In the genomic region with DNA sequence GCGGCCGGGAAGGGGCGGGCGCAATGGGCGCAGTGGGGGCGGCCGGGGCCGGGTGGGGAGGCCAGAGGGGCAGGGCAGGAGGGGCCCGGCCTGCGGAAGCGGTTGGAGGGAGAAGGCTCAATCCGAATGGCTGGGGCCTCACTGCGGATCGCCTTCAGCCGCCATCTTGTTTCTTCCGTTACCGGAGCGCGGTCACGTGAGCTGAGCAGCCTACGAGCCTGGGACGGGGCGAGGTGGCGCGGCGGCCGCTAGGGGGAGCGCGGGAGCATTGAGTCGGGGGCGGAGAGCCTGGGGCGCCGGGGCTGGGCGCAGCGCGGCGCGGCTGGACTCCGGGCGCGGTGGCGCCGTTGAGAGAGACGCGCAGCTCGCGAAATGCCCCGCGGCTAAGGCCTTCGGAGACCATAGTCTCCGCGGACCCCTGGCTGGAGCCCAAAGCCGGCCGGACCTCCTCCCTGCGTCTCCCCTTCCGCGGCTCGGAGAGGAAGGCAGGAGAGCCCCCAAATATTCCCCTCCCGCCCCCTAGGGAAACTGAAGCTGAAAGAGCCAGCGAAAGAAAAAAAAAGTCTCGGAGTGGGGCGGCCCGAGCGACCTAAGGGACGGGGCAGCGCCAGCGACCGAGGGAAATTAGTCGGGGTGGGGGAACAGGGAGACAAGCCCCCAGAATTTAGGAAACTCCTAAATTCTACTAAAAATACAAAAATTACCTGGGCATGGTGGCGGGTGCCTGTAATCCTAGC, we compare ENCODE assay signal across 1 cellular context.
TF ChIP-seq lines count a peak whose summit lies in the region.
"Not testable (repeated sequence)": the region's sequence is repeated elsewhere in the genome, so short reads cannot be mapped to it uniquely, and the experiment has no call there.

TSS of gene LRRC37A3 (minus strand) at position 190 of the 737 bp plus-strand sequence. CDS start 22,221 bp downstream, outside the sequence.

TF ChIP-seq in K562, 482 proteins besides CTCF, POLR2A, EP300 and RAD21 (continued from another document and continues in another):
- TF ChIP-seq MYC (IDR thresholded peaks at IDR 0.05; ENCODE audit: low read depth, low read length) (peak; percentile 86), ZKSCAN1 (IDR thresholded peaks at IDR 0.05; ENCODE audit: low read depth, low read length) (peak; percentile 58; the same call in 1 of the 2 replicates), EGR1 (conservative IDR thresholded peaks at IDR 0.05) (peak; percentile 68), CXXC5 (CRISPR knock-in tag; IDR thresholded peaks at IDR 0.05) (peak; percentile 94), TAF9B (IDR thresholded peaks at IDR 0.05; ENCODE audit: partially characterized antibody) (peak; percentile 74), TBP (optimal IDR thresholded peaks at IDR 0.05; ENCODE audit: low read depth, low read length) (peak; percentile 41), ZNF197 (CRISPR knock-in tag; IDR thresholded peaks at IDR 0.05; ENCODE audit: low read depth) (0 out of 2 replicates have a peak, but pooled peaks have one; percentile 35), SMC3 (conservative IDR thresholded peaks at IDR 0.05; ENCODE audit: insufficient read depth, low read depth, low read length) (peak; percentile 72), ATF1 (tag; IDR thresholded peaks at IDR 0.05) (peak; percentile 40; the same call in 1 of the 2 replicates), SMAD4 (CRISPR knock-in tag; conservative IDR thresholded peaks at IDR 0.05) (peak; percentile 92), HNRNPK (IDR thresholded peaks at IDR 0.05; ENCODE audit: low read depth, low read length, poor library complexity, severe bottlenecking) (peak; percentile 42), ZBTB7A (IDR thresholded peaks at IDR 0.05; ENCODE audit: borderline replicate concordance, control insufficient read depth, low read depth, low read length) (peak; percentile 92), MYNN (IDR thresholded peaks at IDR 0.05) (0 out of 2 replicates have a peak, but pooled peaks have one; percentile 65), ZNF740 (CRISPR knock-in tag; IDR thresholded peaks at IDR 0.05) (0 out of 2 replicates have a peak, but pooled peaks have one; percentile 47), YY1 (IDR thresholded peaks at IDR 0.05; ENCODE audit: borderline replicate concordance in 1 of 3, control insufficient read depth in 1 of 3, extremely low read depth in 1 of 3, insufficient read depth in 3 of 3, insufficient read length in 1 of 3, insufficient replicate concordance in 2 of 3, low read depth in 1 of 3, low read length in 2 of 3) (peak; percentile 81 to 92 (median 91)), U2AF1 (optimal IDR thresholded peaks at IDR 0.05; ENCODE audit: low read depth, low read length) (peak; percentile 43), JUND (IDR thresholded peaks at IDR 0.05; ENCODE audit: borderline replicate concordance, low read depth, low read length) (0 out of 2 replicates have a peak, but pooled peaks have one; percentile 38), JUND (tag; IDR thresholded peaks at IDR 0.05; ENCODE audit: borderline replicate concordance, low read depth, low read length) (peak; percentile 55; the same call in 1 of the 3 replicates), TBL1XR1 (IDR thresholded peaks at IDR 0.05; ENCODE audit: low read length in 2 of 2) (0 out of 4 replicates have a peak, but pooled peaks of 1 of the 2 experiments have one; percentile 46), PML (IDR thresholded peaks at IDR 0.05; ENCODE audit: low read length) (peak; percentile 36; the same call in 1 of the 2 replicates), SUPT5H (IDR thresholded peaks at IDR 0.05) (peak; percentile 61; the same call in 1 of the 2 replicates), C11orf30 (IDR thresholded peaks at IDR 0.05; ENCODE audit: low read depth) (peak; percentile 59), TOE1 (IDR thresholded peaks at IDR 0.05; ENCODE audit: borderline replicate concordance) (peak; percentile 94), CREB1 (IDR thresholded peaks at IDR 0.05) (peak; percentile 62; the same call in 1 of the 2 replicates), CREB1 (CRISPR knock-in tag; IDR thresholded peaks at IDR 0.05) (peak; percentile 80), CCNT2 (IDR thresholded peaks at IDR 0.05; ENCODE audit: borderline replicate concordance, extremely low read depth, insufficient read length, low read depth, low read length) (peak; percentile 89), ZNF212 (CRISPR knock-in tag; IDR thresholded peaks at IDR 0.05) (0 out of 2 replicates have a peak, but pooled peaks have one; percentile 17), USF1 (CRISPR knock-in tag; IDR thresholded peaks at IDR 0.05) (peak; percentile 95), POLR2G (IDR thresholded peaks at IDR 0.05; ENCODE audit: low read depth, low read length) (peak; percentile 87), RBBP5 (IDR thresholded peaks at IDR 0.05; ENCODE audit: borderline replicate concordance, insufficient read depth, low read length, poor library complexity, severe bottlenecking) (peak; percentile 74), ELF2 (CRISPR knock-in tag; IDR thresholded peaks at IDR 0.05) (0 out of 2 replicates have a peak, but pooled peaks have one; percentile 21), XRCC5 (IDR thresholded peaks at IDR 0.05; ENCODE audit: low read depth, low read length) (peak; percentile 84), ZNF584 (CRISPR knock-in tag; IDR thresholded peaks at IDR 0.05; ENCODE audit: low read depth) (0 out of 2 replicates have a peak, but pooled peaks have one; percentile 9), PHF8 (IDR thresholded peaks at IDR 0.05; ENCODE audit: borderline replicate concordance, low read length) (peak; percentile 51), POLR2AphosphoS5 (IDR thresholded peaks at IDR 0.05; ENCODE audit: control insufficient read depth, insufficient read depth, low read depth, low read length) (peak; percentile 74; the same call in 1 of the 2 replicates), TEAD4 (IDR thresholded peaks at IDR 0.05; ENCODE audit: low read length) (peak; percentile 31; the same call in 1 of the 2 replicates), EP400 (IDR thresholded peaks at IDR 0.05) (peak; percentile 47; the same call in 1 of the 2 replicates), THAP12 (CRISPR knock-in tag; IDR thresholded peaks at IDR 0.05) (peak; percentile 93), GMEB1 (CRISPR knock-in tag; IDR thresholded peaks at IDR 0.05) (peak; percentile 70), PRPF4 (IDR thresholded peaks at IDR 0.05; ENCODE audit: insufficient read depth, low read depth, low read length, poor library complexity, severe bottlenecking) (peak; percentile 64)
- TF ChIP-seq MYC (CRISPR knock-in tag; IDR thresholded peaks at IDR 0.05; ENCODE audit: borderline replicate concordance, low read depth); ATF1 (CRISPR knock-in tag; IDR thresholded peaks at IDR 0.05); MYNN (CRISPR knock-in tag; IDR thresholded peaks at IDR 0.05); ZNF740 (tag; IDR thresholded peaks at IDR 0.05); TOE1 (CRISPR knock-in tag; IDR thresholded peaks at IDR 0.05; ENCODE audit: borderline replicate concordance, low read depth); TEAD4 (CRISPR knock-in tag; IDR thresholded peaks at IDR 0.05; ENCODE audit: borderline replicate concordance): not testable (repeated sequence)
- TF ChIP-seq, protein P1, sequence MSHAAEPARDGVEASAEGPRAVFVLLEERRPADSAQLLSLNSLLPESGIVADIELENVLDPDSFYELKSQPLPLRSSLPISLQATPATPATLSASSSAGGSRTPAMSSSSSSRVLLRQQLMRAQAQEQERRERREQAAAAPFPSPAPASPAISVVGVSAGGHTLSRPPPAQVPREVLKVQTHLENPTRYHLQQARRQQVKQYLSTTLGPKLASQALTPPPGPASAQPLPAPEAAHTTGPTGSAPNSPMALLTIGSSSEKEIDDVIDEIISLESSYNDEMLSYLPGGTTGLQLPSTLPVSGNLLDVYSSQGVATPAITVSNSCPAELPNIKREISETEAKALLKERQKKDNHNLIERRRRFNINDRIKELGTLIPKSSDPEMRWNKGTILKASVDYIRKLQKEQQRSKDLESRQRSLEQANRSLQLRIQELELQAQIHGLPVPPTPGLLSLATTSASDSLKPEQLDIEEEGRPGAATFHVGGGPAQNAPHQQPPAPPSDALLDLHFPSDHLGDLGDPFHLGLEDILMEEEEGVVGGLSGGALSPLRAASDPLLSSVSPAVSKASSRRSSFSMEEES (CRISPR knock-in tag; IDR thresholded peaks at IDR 0.05), result peak; percentile 98
- TF ChIP-seq, protein P2, sequence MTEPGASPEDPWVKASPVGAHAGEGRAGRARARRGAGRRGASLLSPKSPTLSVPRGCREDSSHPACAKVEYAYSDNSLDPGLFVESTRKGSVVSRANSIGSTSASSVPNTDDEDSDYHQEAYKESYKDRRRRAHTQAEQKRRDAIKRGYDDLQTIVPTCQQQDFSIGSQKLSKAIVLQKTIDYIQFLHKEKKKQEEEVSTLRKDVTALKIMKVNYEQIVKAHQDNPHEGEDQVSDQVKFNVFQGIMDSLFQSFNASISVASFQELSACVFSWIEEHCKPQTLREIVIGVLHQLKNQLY (CRISPR knock-in tag; conservative IDR thresholded peaks at IDR 0.05), result 0 out of 4 replicates have a peak, but pooled peaks of 1 of the 2 experiments have one; percentile 62
- TF ChIP-seq, protein P3, sequence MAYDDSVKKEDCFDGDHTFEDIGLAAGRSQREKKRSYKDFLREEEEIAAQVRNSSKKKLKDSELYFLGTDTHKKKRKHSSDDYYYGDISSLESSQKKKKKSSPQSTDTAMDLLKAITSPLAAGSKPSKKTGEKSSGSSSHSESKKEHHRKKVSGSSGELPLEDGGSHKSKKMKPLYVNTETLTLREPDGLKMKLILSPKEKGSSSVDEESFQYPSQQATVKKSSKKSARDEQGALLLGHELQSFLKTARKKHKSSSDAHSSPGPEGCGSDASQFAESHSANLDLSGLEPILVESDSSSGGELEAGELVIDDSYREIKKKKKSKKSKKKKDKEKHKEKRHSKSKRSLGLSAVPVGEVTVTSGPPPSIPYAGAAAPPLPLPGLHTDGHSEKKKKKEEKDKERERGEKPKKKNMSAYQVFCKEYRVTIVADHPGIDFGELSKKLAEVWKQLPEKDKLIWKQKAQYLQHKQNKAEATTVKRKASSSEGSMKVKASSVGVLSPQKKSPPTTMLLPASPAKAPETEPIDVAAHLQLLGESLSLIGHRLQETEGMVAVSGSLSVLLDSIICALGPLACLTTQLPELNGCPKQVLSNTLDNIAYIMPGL (CRISPR knock-in tag; IDR thresholded peaks at IDR 0.05), result peak; percentile 95; the same call in 1 of the 2 replicates
- TF ChIP-seq, protein P4, sequence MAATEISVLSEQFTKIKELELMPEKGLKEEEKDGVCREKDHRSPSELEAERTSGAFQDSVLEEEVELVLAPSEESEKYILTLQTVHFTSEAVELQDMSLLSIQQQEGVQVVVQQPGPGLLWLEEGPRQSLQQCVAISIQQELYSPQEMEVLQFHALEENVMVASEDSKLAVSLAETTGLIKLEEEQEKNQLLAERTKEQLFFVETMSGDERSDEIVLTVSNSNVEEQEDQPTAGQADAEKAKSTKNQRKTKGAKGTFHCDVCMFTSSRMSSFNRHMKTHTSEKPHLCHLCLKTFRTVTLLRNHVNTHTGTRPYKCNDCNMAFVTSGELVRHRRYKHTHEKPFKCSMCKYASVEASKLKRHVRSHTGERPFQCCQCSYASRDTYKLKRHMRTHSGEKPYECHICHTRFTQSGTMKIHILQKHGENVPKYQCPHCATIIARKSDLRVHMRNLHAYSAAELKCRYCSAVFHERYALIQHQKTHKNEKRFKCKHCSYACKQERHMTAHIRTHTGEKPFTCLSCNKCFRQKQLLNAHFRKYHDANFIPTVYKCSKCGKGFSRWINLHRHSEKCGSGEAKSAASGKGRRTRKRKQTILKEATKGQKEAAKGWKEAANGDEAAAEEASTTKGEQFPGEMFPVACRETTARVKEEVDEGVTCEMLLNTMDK (IDR thresholded peaks at IDR 0.05; ENCODE audit: borderline replicate concordance, insufficient read depth, low read depth, low read length, poor library complexity, severe bottlenecking), result peak; percentile 91
